ENCODE assay signal across 7 cellular contexts in the genomic region with DNA sequence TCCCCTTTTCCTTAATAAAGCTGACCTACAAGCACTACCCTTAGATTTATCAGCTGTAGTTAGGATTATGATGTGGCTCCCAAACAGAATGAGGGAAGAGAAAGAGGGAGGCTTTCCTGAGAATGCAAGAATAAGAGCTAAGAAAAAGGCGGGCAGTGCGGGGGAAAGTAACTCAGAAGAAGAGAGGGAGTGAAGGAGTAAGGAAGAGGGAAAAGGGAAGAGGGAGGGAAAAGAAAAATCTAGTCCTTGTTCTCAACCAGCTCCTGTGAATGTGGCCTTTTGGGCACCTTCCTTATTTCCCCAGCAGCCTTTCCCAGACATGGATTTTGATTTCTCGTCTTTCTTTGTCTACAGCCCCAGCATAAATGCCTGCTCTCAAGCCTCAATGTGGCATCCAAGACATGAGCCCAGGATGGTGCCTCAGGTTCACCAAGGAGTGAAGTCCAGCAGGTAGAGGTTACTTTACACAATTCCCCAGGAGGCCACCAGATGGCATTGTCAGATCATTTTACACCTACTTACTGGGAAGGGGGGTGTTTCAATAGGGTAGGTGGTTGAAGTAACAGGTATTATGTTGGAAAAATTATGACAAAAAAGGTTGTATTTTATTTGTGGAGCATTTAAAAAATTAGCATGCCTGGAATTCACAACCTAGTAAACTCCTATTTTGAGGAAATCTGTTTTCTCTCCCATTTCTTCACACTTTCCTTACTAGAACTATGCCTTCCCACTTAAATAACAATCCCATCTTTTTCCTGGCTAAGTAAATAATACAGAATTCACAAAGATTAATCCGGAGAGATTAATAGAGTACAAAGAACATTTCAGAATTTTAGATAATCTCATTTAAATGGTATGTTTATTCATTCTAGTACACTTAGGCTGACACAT.
A peak's percentile ranks its signal among the peaks of the same experiment; 100 is the strongest.
DNase-seq lines count a peak whose midpoint lies in the region; ATAC-seq and TF ChIP-seq lines count a peak whose summit lies in the region.

No MANE protein-coding gene starts in this region.

- no peak overlapping the region for H3K4me3 Mint-ChIP-seq in progenitor cell of endocrine pancreas (ENCODE audit: low read depth)

- TF ChIP-seq POLR2A in NB4 (IDR thresholded peaks at IDR 0.05; ENCODE audit: extremely low read depth, insufficient read length): no peak

- H3K4me3 ChIP-seq in NB4 (ENCODE audit: low read depth, low read length) (no peak overlapping the region), fibroblast of villous mesenchyme (ENCODE audit: low read depth, low read length) (no peak overlapping the region)

- H3K4me1 Mint-ChIP-seq in progenitor cell of endocrine pancreas (ENCODE audit: low read depth): peaks cover 12% of the 10 kb centered on the region

- peak; percentile 66 for ATAC-seq in GM21723 (IDR thresholded peaks at IDR 0.05; ENCODE audit: unreplicated experiment)
- ATAC-seq in GM21825 (IDR thresholded peaks at IDR 0.05; ENCODE audit: unreplicated experiment): no peak

- DNase-seq in GM04504 (ENCODE audit: low read depth) (peak; percentile 15), NB4 (ENCODE audit: low read depth) (peak; percentile 56), fibroblast of villous mesenchyme (ENCODE audit: low read depth) (peak; percentile 53), progenitor cell of endocrine pancreas (ENCODE audit: low spot score, unreplicated experiment) (peak; percentile 35)
- peak; percentile 18 for DNase-seq in activated CD8-positive, alpha-beta memory T cell treated with anti-CD3 and anti-CD28 coated beads, Interleukin-2, amount 50 U/mL, for 24 hours (ENCODE audit: extremely low read depth)

- peaks cover 23% of the 10 kb centered on the region for H3K27me3 Mint-ChIP-seq in progenitor cell of endocrine pancreas

- H3K27ac Mint-ChIP-seq in progenitor cell of endocrine pancreas: no peak overlapping the region

- TF ChIP-seq CTCF in NB4 (IDR thresholded peaks at IDR 0.05; ENCODE audit: low read depth, low read length) (peak; percentile 57), fibroblast of villous mesenchyme (IDR thresholded peaks at IDR 0.05; ENCODE audit: insufficient read depth, low read depth, low read length) (peak; percentile 79), progenitor cell of endocrine pancreas (IDR thresholded peaks at IDR 0.05; ENCODE audit: unreplicated experiment) (peak; percentile 88)

- no peaks in the 10 kb centered on the region for H3K36me3 Mint-ChIP-seq in progenitor cell of endocrine pancreas (ENCODE audit: insufficient read depth)

- H3K9me3 Mint-ChIP-seq in progenitor cell of endocrine pancreas (ENCODE audit: low read depth): no peaks in the 10 kb centered on the region
